In genomic region chr12:74945771-74946198, GRCh38 we compare ENCODE assay signal across 20 cellular contexts.
DNase-seq lines count a peak whose midpoint lies in the region; ATAC-seq, FAIRE-seq and TF ChIP-seq lines count a peak whose summit lies in the region.
"Had no signal": no experiment of that assay in that cellular context is flagged by ENCODE, and none has a peak within 500 bp of the region (broad histone marks: within the 10 kb centered on the region; RNA-seq: fewer than 3 reads in every experiment).

No MANE protein-coding gene starts in this region.

- TF ChIP-seq CTCF in CD8-positive, alpha-beta T cell (IDR thresholded peaks at IDR 0.05): no peak
- TF ChIP-seq CTCF in GM12878 (IDR thresholded peaks at IDR 0.05 in 2 of 3, conservative IDR thresholded peaks at IDR 0.05 in 1 of 3; ENCODE audit: control insufficient read depth in 2 of 3, extremely low read depth in 1 of 3, insufficient read depth in 1 of 3, low read depth in 3 of 3, low read length in 3 of 3) (no peak), gastroesophageal sphincter (IDR thresholded peaks at IDR 0.05) (no peak)

- SMC1A ChIA-PET in GM12878 (lab: Charles Lee; ENCODE audit: uncharacterized antibody, unreplicated experiment): interaction anchor here (1.4 kb wide), 1 partner anchor 10 kb away, joined by 3 read pairs; no protein-coding TSS in a partner anchor

- no peak overlapping the region for H2AFZ ChIP-seq in GM12878 (ENCODE audit: control insufficient read depth, low read depth, low read length)
- H2AFZ ChIP-seq: neural progenitor cell had no signal

- CTCF ChIA-PET in CD8-positive, alpha-beta T cell (lab: Charles Lee): no interaction called here
- CTCF ChIA-PET in GM12878 (lab: Yijun Ruan, JAX): no interaction called here

- no peak overlapping the region for H3K4me2 ChIP-seq in GM12878 (ENCODE audit: control insufficient read depth, insufficient read depth)
- H3K4me2 ChIP-seq: neural progenitor cell had no signal

- peak overlapping the region; percentile 12 for H3K27ac Mint-ChIP-seq in CD8-positive, alpha-beta T cell
- H3K27ac Mint-ChIP-seq: activated B cell treated with CpG ODN at 0.5 μM for 24 hours; memory B cell; neural progenitor cell; T-helper 1 cell treated with Interleukin-12 subunit alpha and Interleukin-12 subunit beta and Interleukin-4 antibody, amounts not matched to agents 30 μg/mL and 1 μg/mL, for 36 hours had no signal

- no peak for TF ChIP-seq POLR2A in GM12878 (IDR thresholded peaks at IDR 0.05; ENCODE audit: low read depth, low read length)
- no peak for TF ChIP-seq POLR2A in gastroesophageal sphincter (IDR thresholded peaks at IDR 0.05)

- H3K4me3 ChIP-seq in CD8-positive, alpha-beta T cell (ENCODE audit: low read depth, low read length): no peak overlapping the region
- H3K4me3 ChIP-seq in GM12878 (no peak overlapping the region), gastroesophageal sphincter (no peak overlapping the region)
- H3K4me3 ChIP-seq: neural progenitor cell, transverse colon had no signal

- H3K4me1 ChIP-seq in CD8-positive, alpha-beta T cell (ENCODE audit: insufficient read depth, low read length): peaks cover 15% of the 10 kb centered on the region
- H3K4me1 ChIP-seq in GM12878 (ENCODE audit: control insufficient read depth, insufficient read depth, low read length) (no peaks in the 10 kb centered on the region), gastroesophageal sphincter (no peaks in the 10 kb centered on the region)
- H3K4me1 ChIP-seq: neural progenitor cell had no signal

- no peak overlapping the region for H3K27ac ChIP-seq in CD8-positive, alpha-beta T cell (ENCODE audit: low read depth, low read length)
- H3K27ac ChIP-seq in GM12878 (ENCODE audit: control insufficient read depth, insufficient read depth) (no peak overlapping the region), gastroesophageal sphincter (no peak overlapping the region)
- H3K27ac ChIP-seq: neural progenitor cell, RWPE1 had no signal

- WGBS in GM12878 (ENCODE audit: insufficient coverage, insufficient replicate concordance, low lambda C conversion rate, missing lambda C conversion rate): 8% methylated on average over 2 of the region's 2 CpGs
- 31 to 60% methylated on average over 2 of the region's 2 CpGs for WGBS in gastroesophageal sphincter (ENCODE audit: low coverage in 1 of 2), 2 donors

- no TSS peak for BruUV-seq in GM12878 (replicated peaks; lab: Mats Ljungman, UMichigan)

- peak; percentile 26 for ATAC-seq in CD8-positive, alpha-beta T cell
- ATAC-seq in HG03378 (IDR thresholded peaks at IDR 0.05; ENCODE audit: unreplicated experiment): peak; percentile 57
- ATAC-seq in GM12878: peak; percentile 77
- ATAC-seq in gastroesophageal sphincter: no peak

- DNase-seq in CD8-positive, alpha-beta T cell: no peak
- no peak for DNase-seq in GM12878 (ENCODE audit: low read depth, low spot score)
- DNase-seq in left kidney (ENCODE audit: low read depth, low spot score): peak; percentile 17
- DNase-seq in HCEC 1CT: no peak
- DNase-seq in DMS153 (lab: John Stamatoyannopoulos, UW): no peak
- no peak for DNase-seq in NCI-H226
- DNase-seq: activated B cell treated with CpG ODN at 0.5 μM for 24 hours; activated CD8-positive, alpha-beta memory T cell treated with anti-CD3 and anti-CD28 coated beads, Interleukin-2, amount 50 U/mL, for 4 hours; DND-41; glutamatergic neuron; Karpas-422; NCI-H1105 treated with DMSO at 0.1 percent for 48 hours; transverse colon had no signal

- peak overlapping the region; percentile 53 for H3K4me3 Mint-ChIP-seq in CD8-positive, alpha-beta T cell
- H3K4me3 Mint-ChIP-seq: activated B cell treated with CpG ODN at 0.5 μM for 24 hours, memory B cell, neural progenitor cell had no signal

- no peak for FAIRE-seq in GM12878 (lab: Jason Lieb, UNC)
- FAIRE-seq: GM19239 had no signal

- no peaks in the 10 kb centered on the region for H3K36me3 ChIP-seq in CD8-positive, alpha-beta T cell (ENCODE audit: insufficient read depth, low read length)
- H3K36me3 ChIP-seq in GM12878 (ENCODE audit: control insufficient read depth in 2 of 2, insufficient read depth in 2 of 2, low read length in 1 of 2) (no peaks in the 10 kb centered on the region), gastroesophageal sphincter (no peaks in the 10 kb centered on the region)
- H3K36me3 ChIP-seq: neural progenitor cell, transverse colon had no signal

- H4K20me1 ChIP-seq in GM12878 (ENCODE audit: control insufficient read depth, insufficient read depth): no peaks in the 10 kb centered on the region

- peaks cover 27% of the 10 kb centered on the region for H3K4me1 Mint-ChIP-seq in CD8-positive, alpha-beta T cell (ENCODE audit: low read depth)
- H3K4me1 Mint-ChIP-seq: activated B cell treated with CpG ODN at 0.5 μM for 24 hours, memory B cell, neural progenitor cell had no signal

- H3K36me3 Mint-ChIP-seq in CD8-positive, alpha-beta T cell: no peaks in the 10 kb centered on the region
- H3K36me3 Mint-ChIP-seq: memory B cell, neural progenitor cell had no signal

- in situ Hi-C loops in GM12878 (cut with MboI): no loop called here

- no peaks in the 10 kb centered on the region for H3K79me2 ChIP-seq in GM12878 (ENCODE audit: control insufficient read depth, insufficient read depth, low read length)

- POLR2A ChIA-PET in CD8-positive, alpha-beta T cell (lab: Charles Lee): no interaction called here
- POLR2A ChIA-PET in GM12878 (lab: Charles Lee): no interaction called here

- intact Hi-C loops in CD8-positive, alpha-beta T cell (cut with DNase I, micrococcal nuclease): loop anchor here in 1 of 2 experiments (5.0 kb wide), 1 partner anchor 43 kb away; no protein-coding TSS in a partner anchor
- intact Hi-C loops in GM12878 (cut with micrococcal nuclease; ENCODE audit: unreplicated experiment): no loop called here

- no peaks in the 10 kb centered on the region for H3K27me3 Mint-ChIP-seq in CD8-positive, alpha-beta T cell (ENCODE audit: low read depth)
- H3K27me3 Mint-ChIP-seq: activated B cell treated with CpG ODN at 0.5 μM for 24 hours, memory B cell had no signal

- no peaks in the 10 kb centered on the region for H3K27me3 ChIP-seq in CD8-positive, alpha-beta T cell (ENCODE audit: insufficient read depth, low read length)
- H3K27me3 ChIP-seq in GM12878 (replicated peaks in 1 of 2; ENCODE audit: control insufficient read depth in 2 of 2, insufficient read depth in 2 of 2, low read length in 1 of 2) (no peaks in the 10 kb centered on the region), gastroesophageal sphincter (no peaks in the 10 kb centered on the region)
- H3K27me3 ChIP-seq: neural progenitor cell, transverse colon had no signal

- H3K9me3 Mint-ChIP-seq in CD8-positive, alpha-beta T cell: no peaks in the 10 kb centered on the region
- H3K9me3 Mint-ChIP-seq: activated B cell treated with CpG ODN at 0.5 μM for 24 hours; memory B cell; T-helper 1 cell treated with Interleukin-12 subunit alpha and Interleukin-12 subunit beta and Interleukin-4 antibody, amounts not matched to agents 30 μg/mL and 1 μg/mL, for 36 hours had no signal

- RAD21 ChIA-PET in GM12878 (lab: Charles Lee; ENCODE audit: unreplicated experiment): no interaction called here

- TF ChIP-seq RAD21 in GM12878 (IDR thresholded peaks at IDR 0.05; ENCODE audit: insufficient read depth, low read depth, low read length): no peak

- H3K9ac ChIP-seq in GM12878 (ENCODE audit: control insufficient read depth, insufficient read depth, low read length): no peak overlapping the region
- H3K9ac ChIP-seq: neural progenitor cell had no signal

- TF ChIP-seq EP300 in GM12878 (IDR thresholded peaks at IDR 0.05; ENCODE audit: borderline replicate concordance in 1 of 2, control insufficient read depth in 1 of 2, low read depth in 2 of 2, low read length in 2 of 2) (peak in 1 of 2 experiments; percentile 20; a peak in 1 of 4 replicates), gastroesophageal sphincter (IDR thresholded peaks at IDR 0.05) (no peak)

- H3K9me3 ChIP-seq in CD8-positive, alpha-beta T cell (ENCODE audit: low read length): no peaks in the 10 kb centered on the region
- H3K9me3 ChIP-seq in GM12878 (replicated peaks; ENCODE audit: control insufficient read depth, insufficient read depth, low read length) (no peaks in the 10 kb centered on the region), gastroesophageal sphincter (no peaks in the 10 kb centered on the region)
- H3K9me3 ChIP-seq: transverse colon had no signal

TF ChIP-seq in GM12878, 131 proteins besides CTCF, POLR2A, EP300 and RAD21 (continues in another document):
- TF ChIP-seq HCFC1 (IDR thresholded peaks at IDR 0.05; ENCODE audit: low read length) (no peak), RCOR1 (conservative IDR thresholded peaks at IDR 0.05; ENCODE audit: low read depth, low read length) (no peak), ATF3 (IDR thresholded peaks at IDR 0.05; ENCODE audit: borderline replicate concordance, extremely low read depth, low read depth, low read length) (no peak), MEF2B (IDR thresholded peaks at IDR 0.05; ENCODE audit: partially characterized antibody, poor library complexity, severe bottlenecking) (peak; percentile 45), BACH1 (IDR thresholded peaks at IDR 0.05; ENCODE audit: borderline replicate concordance) (no peak), TCF12 (IDR thresholded peaks at IDR 0.05; ENCODE audit: low read depth, low read length) (no peak), MTA2 (IDR thresholded peaks at IDR 0.05; ENCODE audit: low read depth) (peak; percentile 69), CBX5 (IDR thresholded peaks at IDR 0.05; ENCODE audit: low read depth) (no peak), LARP7 (IDR thresholded peaks at IDR 0.05) (no peak), RFX5 (IDR thresholded peaks at IDR 0.05; ENCODE audit: low read depth, low read length) (no peak), NRF1 (conservative IDR thresholded peaks at IDR 0.05; ENCODE audit: low read depth, low read length) (no peak)
